Comparison of ENCODE assay signal across 1 cellular context in the genomic region with DNA sequence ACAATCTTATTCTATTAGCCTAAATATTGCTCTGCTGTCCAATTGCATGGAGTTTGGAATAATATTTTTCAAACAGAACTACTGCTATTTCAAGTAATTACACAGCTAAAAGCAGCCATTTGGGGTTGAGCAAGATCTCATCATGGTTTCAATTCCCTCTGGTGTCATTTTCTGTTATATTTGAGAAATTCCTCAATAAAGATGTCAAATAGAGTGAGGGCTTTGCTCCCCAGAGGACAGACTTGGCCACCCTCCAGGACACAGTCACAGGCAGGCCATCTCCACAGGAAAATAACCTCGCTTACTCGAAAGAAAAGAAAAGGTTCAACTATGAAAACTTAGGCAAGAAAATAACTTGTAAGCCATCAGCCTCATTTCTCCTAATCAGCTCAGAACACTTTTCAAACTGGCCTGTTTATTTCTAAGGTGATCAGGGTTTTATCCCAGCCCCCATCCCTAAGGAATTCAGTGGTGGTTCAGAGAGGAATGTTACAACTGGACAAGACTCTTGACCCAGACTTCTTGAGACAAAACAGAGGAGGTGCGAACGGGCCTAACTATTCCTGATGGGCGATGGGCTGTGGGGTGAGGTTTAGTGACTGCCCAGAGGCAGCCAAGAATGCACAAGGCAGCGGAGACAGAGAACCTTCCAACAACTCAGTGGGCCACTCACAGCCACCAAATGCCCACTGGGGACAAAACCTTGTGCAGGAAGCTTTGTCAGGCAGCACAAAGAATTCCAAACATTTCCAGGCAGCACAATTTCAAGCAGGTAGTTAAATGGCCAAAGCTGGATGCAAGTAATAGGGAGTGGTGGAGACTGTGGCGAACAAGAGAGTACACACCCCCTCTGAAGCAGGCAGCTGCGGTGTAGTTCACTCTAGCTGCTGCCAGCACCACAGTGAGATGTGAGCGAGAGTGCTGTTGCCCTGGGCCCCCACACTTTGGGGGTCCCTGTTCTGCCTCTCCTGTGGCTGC.
TF ChIP-seq lines count a peak whose summit lies in the region.

No MANE protein-coding gene starts in this region.

TF ChIP-seq in H1, 55 proteins besides CTCF, POLR2A, EP300 and RAD21:
- TF ChIP-seq KDM1A (IDR thresholded peaks at IDR 0.05; ENCODE audit: borderline replicate concordance, low read length) = 0 out of 2 replicates have a peak, but pooled peaks have one; percentile 34
- TF ChIP-seq MAX (IDR thresholded peaks at IDR 0.05) = no peak
